17 cellular contexts compared by ENCODE assay signal in genomic region chr3:134419214-134419965, GRCh38. TPM values are rescaled to one million over a fixed set of nuclear protein-coding genes. Genes with fewer than 3 reads are reported as not detected.
DNase-seq lines count a peak whose midpoint lies in the region; ATAC-seq and TF ChIP-seq lines count a peak whose summit lies in the region.
"Had no signal": no experiment of that assay in that cellular context is flagged by ENCODE, and none has a peak within 500 bp of the region (broad histone marks: within the 10 kb centered on the region; RNA-seq: fewer than 3 reads in every experiment).

No MANE protein-coding gene starts in this region.

- TF ChIP-seq CTCF in thyroid gland (IDR thresholded peaks at IDR 0.05): no peak
- no peak for TF ChIP-seq CTCF in GM13977 (IDR thresholded peaks at IDR 0.05; ENCODE audit: extremely low read depth, insufficient read depth, missing control alignments)

- in situ Hi-C loops in GM13977 (cut with MboI; ENCODE audit: low pct_unique_long_range_greater_than_20kb, low sequenced_read_pairs, unreplicated experiment): no loop called here

- no peak overlapping the region for H3K4me3 ChIP-seq in thyroid gland (replicated peaks in 1 of 3)
- H3K4me3 ChIP-seq: prostate gland, stomach had no signal

- TF ChIP-seq POLR2A in thyroid gland (IDR thresholded peaks at IDR 0.05): no peak

- ATAC-seq in HG03565 (IDR thresholded peaks at IDR 0.05; ENCODE audit: unreplicated experiment): no peak
- ATAC-seq: left lobe of liver, SK-N-SH treated with all-trans-retinoic acid at 6 μM for 48 hours had no signal

- H3K4me1 ChIP-seq in thyroid gland: peaks cover 11 to 13% of the 10 kb centered on the region in 2 donors
- H3K4me1 ChIP-seq: Caco-2, prostate gland, stomach had no signal

- no peaks in the 10 kb centered on the region for H3K27me3 ChIP-seq in thyroid gland
- H3K27me3 ChIP-seq: stomach had no signal

- peak overlapping the region in 2 of 3 donors; percentile 43 to 55 for H3K27ac ChIP-seq in thyroid gland
- H3K27ac ChIP-seq: prostate gland, stomach had no signal

- no peaks in the 10 kb centered on the region for H3K36me3 ChIP-seq in thyroid gland
- H3K36me3 ChIP-seq: prostate gland, stomach had no signal

- intact Hi-C loops in thyroid gland (cut with DNase I): no loop called here

- 52 to 53% methylated on average over 5 of the region's 5 CpGs for WGBS in thyroid gland, 2 donors

- H3K9me3 ChIP-seq in thyroid gland: no peaks in the 10 kb centered on the region
- H3K9me3 ChIP-seq: Caco-2, prostate gland, stomach had no signal

- DNase-seq in NCI-H526 (lab: John Stamatoyannopoulos, UW) (peak; percentile 28 to 34), NCI-H526 treated with DMSO at 0.1 percent for 48 hours (lab: John Stamatoyannopoulos, UW) (no peak), NCI-H510A treated with DMSO at 0.1 percent for 48 hours (lab: John Stamatoyannopoulos, UW) (peak; percentile 60), iPS-NIHi7 (ENCODE audit: extremely low spot score) (peak; percentile 32), thyroid gland (peak; percentile 45 to 52), GM13977 (ENCODE audit: low spot score) (no peak), hippocampal formation (lab: John Stamatoyannopoulos, UW) (no peak)
- DNase-seq: activated CD4-positive, alpha-beta T cell treated with anti-CD3 and anti-CD28 coated beads, Interleukin-2, amount 50 U/mL, for 4 hours; activated naive CD8-positive, alpha-beta T cell treated with anti-CD3 and anti-CD28 coated beads for 36 hours; activated T-cell treated with anti-CD3 and anti-CD28 coated beads, Interleukin-2, amount 50 U/mL, for 24 hours; NCI-H187; stomach had no signal

RNA-seq across cellular contexts. Expression of gene AMOTL2, which starts 45.1 kb away (rescaled TPM):
- total RNA-seq in thyroid gland: 100 to 1,000 TPM in 3 of 4 donors, 10 to 100 TPM in 1; 76.0 to 149 (median 117) TPM
- total RNA-seq: activated naive CD8-positive, alpha-beta T cell treated with anti-CD3 and anti-CD28 coated beads for 36 hours had no signal

Comparison
In these comparisons a context has a peak if more than half of its experiments do, and no peak if none do; other contexts are left out.
1. DNase-seq: peak in NCI-H526 (2 of 2), NCI-H510A treated with DMSO at 0.1 percent for 48 hours (single experiment), iPS-NIHi7 (single experiment) and thyroid gland (2 of 2); none in NCI-H526 treated with DMSO at 0.1 percent for 48 hours (single experiment), GM13977 (single experiment) and hippocampal formation (0 of 2).